Comparison of ENCODE assay signal across 28 cellular contexts in genomic region chr20:23519556-23519955, GRCh38. TPM values are rescaled to one million over a fixed set of nuclear protein-coding genes. Genes with fewer than 3 reads are reported as not detected.
"Had no signal": no experiment of that assay in that cellular context is flagged by ENCODE, and none has a peak within 500 bp of the region (broad histone marks: within the 10 kb centered on the region; RNA-seq: fewer than 3 reads in every experiment).

No MANE protein-coding gene starts in this region.

- H3K9ac ChIP-seq: neural progenitor cell, parathyroid adenoma had no signal

- H3K4me2 ChIP-seq: neural progenitor cell had no signal

- H3K27ac ChIP-seq: colonic mucosa, epithelial cell of prostate, gastrocnemius medialis, lower lobe of right lung, neural progenitor cell, parathyroid adenoma, testis, tibial artery had no signal

- DNase-seq: colonic mucosa; effector CD8-positive, alpha-beta T cell; endodermal cell; foreskin fibroblast; gastrocnemius medialis; head of caudate nucleus; left ventricle myocardium superior; lower lobe of right lung; natural killer cell; stimulated activated CD4-positive, alpha-beta T cell treated with anti-CD3 and anti-CD28 coated beads, Interleukin-2, amount 100 ng/mL, for 24 hours; stimulated activated CD4-positive, alpha-beta T cell treated with anti-CD3 and anti-CD28 coated beads, Interleukin-4, amount 100 ng/mL, for 4 hours; stimulated activated naive CD8-positive, alpha-beta T cell treated with anti-CD3 and anti-CD28 coated beads, Interleukin-15, Interleukin-2, amounts not matched to agents 100 U/mL and 50 U/mL, for 24 hours; substantia nigra; testis; tibial artery had no signal

- H3K27me3 ChIP-seq: colonic mucosa, gastrocnemius medialis, neural progenitor cell, testis, tibial artery had no signal

- ATAC-seq: esophagus mucosa; gastrocnemius medialis; left ventricle myocardium superior; lower lobe of right lung; natural killer cell; sciatic nerve; stimulated activated memory B cell treated with anti-CD40 and anti-IgM and Interleukin-4, amounts not matched to agents 10 μg/mL and 1 μg/mL and 100 μg/mL, for 72 hours; stimulated activated naive CD8-positive, alpha-beta T cell treated with anti-CD3 and anti-CD28 coated beads, Interleukin-15, Interleukin-2, amounts not matched to agents 100 U/mL and 50 U/mL, for 24 hours had no signal

- H3K4me3 ChIP-seq: colonic mucosa, gastrocnemius medialis, lower lobe of right lung, neural progenitor cell, testis, tibial artery had no signal

- H3K36me3 ChIP-seq: colonic mucosa, gastrocnemius medialis, lower lobe of right lung, neural progenitor cell, tibial artery had no signal

- H2AFZ ChIP-seq: neural progenitor cell, parathyroid adenoma had no signal

- H3K4me1 ChIP-seq: colonic mucosa, gastrocnemius medialis, lower lobe of right lung, neural progenitor cell, parathyroid adenoma, tibial artery had no signal

- H3K79me2 ChIP-seq: parathyroid adenoma had no signal

- H3K9me3 ChIP-seq: colonic mucosa, gastrocnemius medialis, lower lobe of right lung, testis, tibial artery had no signal

- FAIRE-seq: keratinocyte had no signal

RNA-seq across cellular contexts. Expression of gene CST8, which starts 28.6 kb away (rescaled TPM):
- total RNA-seq: colonic mucosa, endodermal cell, esophagus mucosa, gastrocnemius medialis, glomerular endothelial cell, left ventricle myocardium superior, lower lobe of right lung, mesenteric fat pad, natural killer cell, osteoblast, progenitor cell of endocrine pancreas, sciatic nerve, skeletal muscle tissue, urinary bladder had no signal
- polyA plus RNA-seq: keratinocyte, urinary bladder had no signal

RNA-seq across cellular contexts. Expression of gene CST9L, which starts 48.7 kb away (rescaled TPM):
- total RNA-seq: colonic mucosa, endodermal cell, esophagus mucosa, gastrocnemius medialis, glomerular endothelial cell, left ventricle myocardium superior, lower lobe of right lung, mesenteric fat pad, natural killer cell, osteoblast, progenitor cell of endocrine pancreas, sciatic nerve, skeletal muscle tissue, urinary bladder had no signal
- polyA plus RNA-seq: keratinocyte, urinary bladder had no signal
